23 cellular contexts compared by ENCODE assay signal in the genomic region with DNA sequence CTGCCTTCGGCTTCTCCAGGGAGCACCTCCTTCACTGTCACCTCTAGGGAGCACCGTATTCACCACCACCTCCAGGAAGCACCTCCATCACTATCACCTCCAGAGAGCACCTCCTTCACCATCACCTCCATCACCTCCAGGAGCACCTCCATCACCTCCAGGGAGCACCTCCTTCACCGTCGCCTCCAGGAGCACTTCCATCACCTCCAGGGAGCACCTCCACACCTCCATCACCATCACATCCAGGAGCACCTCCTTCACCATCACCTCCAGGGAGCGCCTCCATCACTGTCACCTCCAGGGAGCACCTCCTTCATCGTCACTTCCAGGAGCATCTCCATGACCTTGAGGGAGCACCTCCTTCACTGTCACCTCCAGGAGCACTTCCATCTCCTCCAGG.
DNase-seq lines count a peak whose midpoint lies in the region; ATAC-seq, FAIRE-seq and TF ChIP-seq lines count a peak whose summit lies in the region.
"Had no signal": no experiment of that assay in that cellular context is flagged by ENCODE, and none has a peak within 500 bp of the region (broad histone marks: within the 10 kb centered on the region; RNA-seq: fewer than 3 reads in every experiment).

No MANE protein-coding gene starts in this region.

- peaks cover 8 to 11% of the 10 kb centered on the region in 2 donors for H3K9me3 Mint-ChIP-seq in stimulated activated naive B cell treated with anti-CD40 and anti-IgM and Interleukin-4, amounts not matched to agents 10 μg/mL and 1 μg/mL and 100 μg/mL, for 72 hours
- no peaks in the 10 kb centered on the region for H3K9me3 Mint-ChIP-seq in immature natural killer cell
- H3K9me3 Mint-ChIP-seq: IgD-negative memory B cell had no signal

- no peak overlapping the region for H4K8ac ChIP-seq in neuronal stem cell (ENCODE audit: low read depth, low read length)

- no peak overlapping the region for H3K4me3 ChIP-seq in right cardiac atrium (ENCODE audit: low read length)
- no peak overlapping the region for H3K4me3 ChIP-seq in K562
- no peak overlapping the region for H3K4me3 ChIP-seq in neuronal stem cell (ENCODE audit: low read length in 2 of 2)
- H3K4me3 ChIP-seq: Peyer's patch had no signal

- no peak overlapping the region for H2BK5ac ChIP-seq in neuronal stem cell (ENCODE audit: low read length)

- POLR2A ChIA-PET in K562 (lab: Yijun Ruan, JAX), result interaction anchor here (0.9 kb wide), 1 partner anchor 13 kb away, joined by 4 read pairs; no protein-coding TSS in a partner anchor

- no peaks in the 10 kb centered on the region for H3K36me3 ChIP-seq in K562 (ENCODE audit: control insufficient read depth, insufficient read depth, low read length)
- H3K36me3 ChIP-seq in neuronal stem cell (replicated peaks in 1 of 2; ENCODE audit: control insufficient read depth in 2 of 2, insufficient read depth in 2 of 2, low read length in 2 of 2), result no peaks in the 10 kb centered on the region
- H3K36me3 ChIP-seq: BE2C, Peyer's patch had no signal

- CTCF ChIA-PET in K562 (lab: Yijun Ruan, JAX; ENCODE audit: low intra/inter-chr PET ratio), result no interaction called here

- H3K9ac ChIP-seq in K562 (ENCODE audit: insufficient read depth in 1 of 2, low read depth in 2 of 2, low read length in 2 of 2) (no peak overlapping the region), neuronal stem cell (ENCODE audit: low read depth, low read length, poor library complexity) (peak overlapping the region; percentile 39)

- TF ChIP-seq RAD21 in K562 (CRISPR knock-in tag; conservative IDR thresholded peaks at IDR 0.05 in 1 of 2, IDR thresholded peaks at IDR 0.05 in 1 of 2), result no peak

- no peaks in the 10 kb centered on the region for H3K4me1 Mint-ChIP-seq in stimulated activated naive B cell treated with anti-CD40 and anti-IgM and Interleukin-4, amounts not matched to agents 10 μg/mL and 1 μg/mL and 100 μg/mL, for 72 hours
- H3K4me1 Mint-ChIP-seq in immature natural killer cell, result no peaks in the 10 kb centered on the region

- H3K9me3 ChIP-seq in right cardiac atrium (ENCODE audit: control insufficient read depth, low read length) (no peaks in the 10 kb centered on the region), K562 (replicated peaks; ENCODE audit: control insufficient read depth, insufficient read depth, low read depth, low read length) (no peaks in the 10 kb centered on the region), neuronal stem cell (replicated peaks in 1 of 2; ENCODE audit: control insufficient read depth in 2 of 2, insufficient read depth in 1 of 2, low read depth in 1 of 2, low read length in 2 of 2) (peaks cover 13 to 32% of the 10 kb centered on the region in 2 donors)
- H3K9me3 ChIP-seq: BE2C, Peyer's patch had no signal

- peak; percentile 33 for DNase-seq in cardiac septum (ENCODE audit: low spot score)
- DNase-seq in right cardiac atrium, result no peak
- DNase-seq in K562 (ENCODE audit: extremely low read depth in 1 of 4, low spot score in 3 of 4), result no peak
- no peak for DNase-seq in neuronal stem cell (ENCODE audit: low spot score)
- DNase-seq in stimulated activated naive B cell treated with anti-CD40 and anti-IgM and Interleukin-4, amounts not matched to agents 10 μg/mL and 1 μg/mL and 100 μg/mL, for 72 hours, result no peak
- DNase-seq in immature natural killer cell, result no peak
- DNase-seq: BE2C, EL, GF-D8, Kasumi-1, NCI-H1694, NCI-H2081, NCI-H2171, NCI-H345, NCI-H524, NCI-H82 had no signal

- ATAC-seq in right cardiac atrium (no peak), K562 (no peak), HG02571 (IDR thresholded peaks at IDR 0.05; ENCODE audit: unreplicated experiment) (no peak)
- no peak for ATAC-seq in stimulated activated naive B cell treated with anti-CD40 and anti-IgM and Interleukin-4, amounts not matched to agents 10 μg/mL and 1 μg/mL and 100 μg/mL, for 72 hours (replicated peaks)
- ATAC-seq: HCT116, Right ventricle myocardium inferior had no signal

- no peak overlapping the region for H2BK12ac ChIP-seq in neuronal stem cell (ENCODE audit: low read length)

- H3K79me2 ChIP-seq in K562 (ENCODE audit: control insufficient read depth, insufficient read depth, low read length), result no peaks in the 10 kb centered on the region

- H3K36me3 Mint-ChIP-seq in stimulated activated naive B cell treated with anti-CD40 and anti-IgM and Interleukin-4, amounts not matched to agents 10 μg/mL and 1 μg/mL and 100 μg/mL, for 72 hours, result peaks cover 2 to 6% of the 10 kb centered on the region in 2 donors
- H3K36me3 Mint-ChIP-seq in immature natural killer cell, result no peaks in the 10 kb centered on the region
- H3K36me3 Mint-ChIP-seq: IgD-negative memory B cell had no signal

- no peak overlapping the region for H2BK15ac ChIP-seq in neuronal stem cell (ENCODE audit: low read length)

- intact Hi-C loops in cardiac septum (cut with DNase I), result no loop called here
- intact Hi-C loops in right cardiac atrium (cut with DNase I), result loop anchor here in 2 of 4 donors (10.0 kb wide), 1 partner anchor 436 kb away; no protein-coding TSS in a partner anchor
- intact Hi-C loops in K562 (cut with micrococcal nuclease), result loop anchor here (10.0 kb wide), 1 partner anchor 916 kb away; no protein-coding TSS in a partner anchor

- no peak overlapping the region for H3K27ac Mint-ChIP-seq in stimulated activated naive B cell treated with anti-CD40 and anti-IgM and Interleukin-4, amounts not matched to agents 10 μg/mL and 1 μg/mL and 100 μg/mL, for 72 hours
- peak overlapping the region in 1 of 6 donors; percentile 64 for H3K27ac Mint-ChIP-seq in immature natural killer cell
- H3K27ac Mint-ChIP-seq: IgD-negative memory B cell had no signal

- H3K79me1 ChIP-seq in neuronal stem cell (ENCODE audit: low read depth, low read length), result peaks cover 2% of the 10 kb centered on the region

- H3K27me3 ChIP-seq in right cardiac atrium (ENCODE audit: control insufficient read depth, insufficient read depth), result no peaks in the 10 kb centered on the region
- peaks cover 32 to 68% of the 10 kb centered on the region in 2 experiments for H3K27me3 ChIP-seq in K562 (ENCODE audit: control insufficient read depth in 2 of 2, insufficient read depth in 2 of 2, low read length in 2 of 2)
- no peaks in the 10 kb centered on the region for H3K27me3 ChIP-seq in neuronal stem cell (ENCODE audit: control insufficient read depth in 3 of 3, insufficient read depth in 3 of 3, low read depth in 1 of 3, low read length in 3 of 3)
- H3K27me3 ChIP-seq: BE2C, Peyer's patch had no signal

- 96% methylated on average over 6 of the region's 6 CpGs for WGBS in right cardiac atrium
- 38% methylated on average over 6 of the region's 6 CpGs for WGBS in K562 (ENCODE audit: insufficient coverage, low coverage, missing lambda C conversion rate)
- WGBS in neuronal stem cell (ENCODE audit: extremely low coverage in 2 of 2, insufficient read length in 2 of 2, insufficient replicate concordance in 1 of 2), 2 donors, result no CpG with 5 or more reads among the region's 6 CpGs

- H2AFZ ChIP-seq in K562 (ENCODE audit: low read depth, low read length) (no peak overlapping the region), neuronal stem cell (ENCODE audit: low read length) (no peak overlapping the region)

- no peak overlapping the region for H3K4ac ChIP-seq in neuronal stem cell (ENCODE audit: low read length)

- no peak overlapping the region for H2AK5ac ChIP-seq in neuronal stem cell (ENCODE audit: low read depth, low read length)

- no TSS peak for BruUV-seq in K562 (replicated peaks; lab: Mats Ljungman, UMichigan)

- peak overlapping the region in 1 of 2 donors; percentile 23 for H3K4me3 Mint-ChIP-seq in stimulated activated naive B cell treated with anti-CD40 and anti-IgM and Interleukin-4, amounts not matched to agents 10 μg/mL and 1 μg/mL and 100 μg/mL, for 72 hours
- H3K4me3 Mint-ChIP-seq in immature natural killer cell, result no peak overlapping the region

- peaks cover 9 to 13% of the 10 kb centered on the region in 2 donors for H3K27me3 Mint-ChIP-seq in stimulated activated naive B cell treated with anti-CD40 and anti-IgM and Interleukin-4, amounts not matched to agents 10 μg/mL and 1 μg/mL and 100 μg/mL, for 72 hours
- peaks cover 1 to 12% (median 2%) of the 10 kb centered on the region in 3 donors for H3K27me3 Mint-ChIP-seq in immature natural killer cell (ENCODE audit: low read depth in 3 of 3)
- H3K27me3 Mint-ChIP-seq: IgD-negative memory B cell had no signal

- TF ChIP-seq EP300 in K562 (IDR thresholded peaks at IDR 0.05; ENCODE audit: low read length), result no peak

- H3K4me2 ChIP-seq in K562 (ENCODE audit: insufficient read depth, low read length), result no peak overlapping the region
- no peak overlapping the region for H3K4me2 ChIP-seq in neuronal stem cell (ENCODE audit: insufficient read depth, low read length, poor library complexity, severe bottlenecking)

- FAIRE-seq in K562 (lab: Jason Lieb, UNC), result no peak
- FAIRE-seq: H1, HTR-8/SVneo had no signal

- no peaks in the 10 kb centered on the region for H3K9me1 ChIP-seq in K562 (ENCODE audit: control insufficient read depth, insufficient read depth, low read length)

- H3K27ac ChIP-seq in right cardiac atrium (ENCODE audit: low read length), result no peak overlapping the region
- no peak overlapping the region for H3K27ac ChIP-seq in K562 (ENCODE audit: extremely low read depth, low read depth, low read length)
- H3K27ac ChIP-seq in neuronal stem cell (replicated peaks; ENCODE audit: low read length), result no peak overlapping the region
- H3K27ac ChIP-seq: Peyer's patch had no signal

- no peak overlapping the region for H4K91ac ChIP-seq in neuronal stem cell (ENCODE audit: low read depth, low read length, poor library complexity)

- H3K18ac ChIP-seq in neuronal stem cell (ENCODE audit: low read length), result no peak overlapping the region

- no peak for TF ChIP-seq POLR2A in K562 (conservative IDR thresholded peaks at IDR 0.05)

- TF ChIP-seq CTCF in K562 (IDR thresholded peaks at IDR 0.05 in 2 of 3, conservative IDR thresholded peaks at IDR 0.05 in 1 of 3; ENCODE audit: insufficient read depth in 2 of 3, low read depth in 1 of 3, low read length in 3 of 3), result no peak

- no peak overlapping the region for H2BK120ac ChIP-seq in neuronal stem cell (ENCODE audit: low read depth, low read length)

- in situ Hi-C loops in K562 (cut with MboI), result no loop called here

- peak overlapping the region; percentile 26 for H3K23ac ChIP-seq in neuronal stem cell (ENCODE audit: low read depth, low read length, poor library complexity)

- H3K14ac ChIP-seq in neuronal stem cell (ENCODE audit: low read length), result peak overlapping the region; percentile 77

- H4K20me1 ChIP-seq in K562 (replicated peaks; ENCODE audit: control insufficient read depth, insufficient read depth, low read length), result no peaks in the 10 kb centered on the region; the same call in 1 of the 2 replicates

- H3K4me1 ChIP-seq in right cardiac atrium (ENCODE audit: control insufficient read depth, insufficient read depth, low read length), result no peaks in the 10 kb centered on the region
- H3K4me1 ChIP-seq in K562 (replicated peaks in 1 of 2; ENCODE audit: control insufficient read depth in 2 of 2, insufficient read depth in 2 of 2, low read length in 2 of 2), result peaks cover 0 to 12% of the 10 kb centered on the region in 2 experiments; a peak in 1 of 5 replicates
- H3K4me1 ChIP-seq in neuronal stem cell (ENCODE audit: control insufficient read depth in 2 of 2, insufficient read depth in 1 of 2, low read depth in 1 of 2, low read length in 2 of 2), result peaks cover 2% of the 10 kb centered on the region in 2 donors
- H3K4me1 ChIP-seq: BE2C, Peyer's patch had no signal
